32 cellular contexts compared by ENCODE assay signal in the genomic region with DNA sequence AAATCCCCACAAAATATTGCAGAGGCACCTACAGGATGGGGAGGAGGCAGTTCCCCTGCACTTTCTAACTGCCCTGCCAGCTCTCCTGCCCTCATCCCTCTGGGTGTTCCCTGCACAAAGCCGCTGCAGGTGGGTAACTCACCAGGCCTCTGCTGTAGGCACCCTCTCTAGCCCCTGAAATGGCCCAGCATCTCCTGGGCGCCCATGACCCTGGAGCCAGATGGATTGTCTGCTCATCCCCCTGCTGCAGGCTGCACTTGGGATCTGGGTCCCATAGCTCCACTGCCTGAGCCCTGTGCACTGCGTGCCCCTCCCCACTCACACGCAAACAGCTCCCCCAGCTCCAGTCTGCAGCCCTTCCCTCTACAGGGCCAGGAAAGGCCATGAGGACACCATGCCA.
"Had no signal": no experiment of that assay in that cellular context is flagged by ENCODE, and none has a peak within 500 bp of the region (broad histone marks: within the 10 kb centered on the region; RNA-seq: fewer than 3 reads in every experiment).

No MANE protein-coding gene starts in this region.

- H3K27me3 Mint-ChIP-seq: activated CD4-positive, alpha-beta T cell treated with anti-CD3 and anti-CD28 coated beads, Interleukin-2, amount 10 ng/mL, durations not matched to agents 7 days and 5 days had no signal

- H3K4me1 ChIP-seq: body of pancreas, breast epithelium, esophagus muscularis mucosa, foreskin keratinocyte, gastrocnemius medialis, heart left ventricle had no signal

- H3K9me3 Mint-ChIP-seq: activated CD4-positive, alpha-beta memory T cell treated with anti-CD3 and anti-CD28 coated beads, Interleukin-2, amount 10 ng/mL, durations not matched to agents 7 days and 5 days; activated CD4-positive, alpha-beta T cell treated with anti-CD3 and anti-CD28 coated beads, Interleukin-2, amount 10 ng/mL, durations not matched to agents 7 days and 5 days; activated naive CD4-positive, alpha-beta T cell treated with anti-CD3 and anti-CD28 coated beads, Interleukin-2, amount 10 ng/mL, durations not matched to agents 7 days and 5 days; activated naive CD4-positive, alpha-beta T cell treated with anti-CD3 and anti-CD28 coated beads, Interleukin-2, amount 50 U/mL, for 72 hours; activated T-cell treated with anti-CD3 and anti-CD28 coated beads, Interleukin-2, amount 50 U/mL, for 24 hours; activated T-cell treated with anti-CD3 and anti-CD28 coated beads, Interleukin-2, amount 50 U/mL, for 72 hours; effector memory CD8-positive, alpha-beta T cell; WTC11 had no signal

- H3K36me3 ChIP-seq: breast epithelium, cardiac muscle cell, esophagus muscularis mucosa, gastrocnemius medialis, heart left ventricle had no signal

- H3K4me1 Mint-ChIP-seq: activated CD4-positive, alpha-beta memory T cell treated with anti-CD3 and anti-CD28 coated beads, Interleukin-2, amount 10 ng/mL, durations not matched to agents 7 days and 5 days; activated CD4-positive, alpha-beta T cell treated with anti-CD3 and anti-CD28 coated beads, Interleukin-2, amount 10 ng/mL, durations not matched to agents 7 days and 5 days; activated naive CD4-positive, alpha-beta T cell treated with anti-CD3 and anti-CD28 coated beads, Interleukin-2, amount 10 ng/mL, durations not matched to agents 7 days and 5 days had no signal

- DNase-seq: activated CD4-positive, alpha-beta memory T cell treated with anti-CD3 and anti-CD28 coated beads, Interleukin-2, amount 10 ng/mL, durations not matched to agents 7 days and 5 days; activated CD4-positive, alpha-beta T cell treated with anti-CD3 and anti-CD28 coated beads for 1 hour; activated CD4-positive, alpha-beta T cell treated with anti-CD3 and anti-CD28 coated beads for 4 hours; activated CD4-positive, alpha-beta T cell treated with anti-CD3 and anti-CD28 coated beads, Interleukin-2, amount 10 ng/mL, durations not matched to agents 7 days and 5 days; activated CD4-positive, alpha-beta T cell treated with anti-CD3 and anti-CD28 coated beads, Interleukin-2, amount 50 U/mL, for 4 hours; activated CD8-positive, alpha-beta memory T cell treated with anti-CD3 and anti-CD28 coated beads, Interleukin-2, amount 50 U/mL, for 48 hours; activated gamma-delta T cell; activated naive CD4-positive, alpha-beta T cell; activated naive CD4-positive, alpha-beta T cell treated with anti-CD3 and anti-CD28 coated beads, Interleukin-2, amount 10 ng/mL, durations not matched to agents 7 days and 5 days; activated T-cell treated with anti-CD3 and anti-CD28 coated beads for 4 hours; activated T-cell treated with anti-CD3 and anti-CD28 coated beads, Interleukin-2, amount 50 U/mL, for 24 hours; activated T-cell treated with anti-CD3 and anti-CD28 coated beads, Interleukin-2, amount 50 U/mL, for 72 hours; amniotic stem cell; anterior cingulate cortex; body of pancreas; central memory CD4-positive, alpha-beta T cell; dermis blood vessel endothelial cell; effector CD4-positive, alpha-beta T cell; effector memory CD8-positive, alpha-beta T cell; erythroblast; foreskin keratinocyte; gastrocnemius medialis; glutamatergic neuron; heart left ventricle; T-helper 1 cell; T-helper 17 cell had no signal

- H3K36me3 Mint-ChIP-seq: activated naive CD4-positive, alpha-beta T cell treated with anti-CD3 and anti-CD28 coated beads, Interleukin-2, amount 10 ng/mL, durations not matched to agents 7 days and 5 days; activated naive CD4-positive, alpha-beta T cell treated with anti-CD3 and anti-CD28 coated beads, Interleukin-2, amount 50 U/mL, for 72 hours; WTC11 had no signal

- H3K4me3 Mint-ChIP-seq: activated CD4-positive, alpha-beta memory T cell treated with anti-CD3 and anti-CD28 coated beads, Interleukin-2, amount 10 ng/mL, durations not matched to agents 7 days and 5 days; activated CD4-positive, alpha-beta T cell treated with anti-CD3 and anti-CD28 coated beads, Interleukin-2, amount 10 ng/mL, durations not matched to agents 7 days and 5 days; activated naive CD4-positive, alpha-beta T cell treated with anti-CD3 and anti-CD28 coated beads, Interleukin-2, amount 10 ng/mL, durations not matched to agents 7 days and 5 days; activated T-cell treated with anti-CD3 and anti-CD28 coated beads, Interleukin-2, amount 50 U/mL, for 24 hours; activated T-cell treated with anti-CD3 and anti-CD28 coated beads, Interleukin-2, amount 50 U/mL, for 72 hours; effector memory CD8-positive, alpha-beta T cell; T-helper 17 cell; WTC11 had no signal

- ATAC-seq: activated naive CD4-positive, alpha-beta T cell treated with anti-CD3 and anti-CD28 coated beads, Interleukin-2, amount 50 U/mL, for 72 hours; activated T-cell treated with anti-CD3 and anti-CD28 coated beads, Interleukin-2, amount 50 U/mL, for 72 hours; body of pancreas; effector memory CD8-positive, alpha-beta T cell; foreskin keratinocyte; gastrocnemius medialis; heart left ventricle; T-helper 17 cell; WTC11 had no signal

- H3K27ac Mint-ChIP-seq: activated CD4-positive, alpha-beta memory T cell treated with anti-CD3 and anti-CD28 coated beads, Interleukin-2, amount 10 ng/mL, durations not matched to agents 7 days and 5 days; activated CD4-positive, alpha-beta T cell treated with anti-CD3 and anti-CD28 coated beads, Interleukin-2, amount 10 ng/mL, durations not matched to agents 7 days and 5 days; activated naive CD4-positive, alpha-beta T cell treated with anti-CD3 and anti-CD28 coated beads, Interleukin-2, amount 10 ng/mL, durations not matched to agents 7 days and 5 days; activated naive CD4-positive, alpha-beta T cell treated with anti-CD3 and anti-CD28 coated beads, Interleukin-2, amount 50 U/mL, for 72 hours; activated T-cell treated with anti-CD3 and anti-CD28 coated beads, Interleukin-2, amount 50 U/mL, for 24 hours; activated T-cell treated with anti-CD3 and anti-CD28 coated beads, Interleukin-2, amount 50 U/mL, for 72 hours; effector memory CD8-positive, alpha-beta T cell; T-helper 17 cell; WTC11 had no signal

- H3K9me3 ChIP-seq: body of pancreas, breast epithelium, esophagus muscularis mucosa, gastrocnemius medialis, heart left ventricle had no signal

- H3K4me3 ChIP-seq: body of pancreas, breast epithelium, cardiac muscle cell, coronary artery, esophagus muscularis mucosa, gastrocnemius medialis, heart left ventricle had no signal

- H3K27me3 ChIP-seq: body of pancreas, breast epithelium, cardiac muscle cell, esophagus muscularis mucosa, gastrocnemius medialis had no signal

- H3K27ac ChIP-seq: body of pancreas, cardiac muscle cell, coronary artery, esophagus muscularis mucosa, foreskin keratinocyte, gastrocnemius medialis, heart left ventricle had no signal
